In the genomic region with DNA sequence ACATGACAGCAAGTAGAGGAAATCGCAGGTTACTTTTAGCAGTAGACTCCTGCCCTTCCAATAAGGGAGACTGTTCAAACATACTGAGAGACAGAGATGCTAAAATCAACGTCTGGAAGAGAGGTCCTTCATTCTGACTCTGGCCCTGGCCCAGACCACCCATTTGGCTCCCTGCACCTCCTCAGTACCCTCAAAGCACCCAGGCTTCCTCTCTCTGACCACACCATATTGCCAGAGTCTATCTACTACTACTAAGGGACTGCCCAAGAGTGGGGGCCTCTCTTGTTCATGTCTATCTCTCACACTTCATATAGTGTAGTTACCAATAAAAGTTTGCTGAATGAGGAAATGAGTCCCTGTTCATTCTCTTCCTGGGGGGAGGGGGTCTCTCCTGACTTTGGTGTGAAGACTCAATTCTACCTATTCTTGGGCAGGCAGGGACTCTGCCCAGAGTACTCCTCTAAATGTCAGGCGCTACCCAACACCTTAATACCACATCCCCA, we compare ENCODE assay signal across 9 cellular contexts. TPM values are rescaled to one million over a fixed set of nuclear protein-coding genes. Genes with fewer than 3 reads are reported as not detected.
DNase-seq lines count a peak whose midpoint lies in the region; ATAC-seq, FAIRE-seq and TF ChIP-seq lines count a peak whose summit lies in the region.
"Had no signal": no experiment of that assay in that cellular context is flagged by ENCODE, and none has a peak within 500 bp of the region (broad histone marks: within the 10 kb centered on the region; RNA-seq: fewer than 3 reads in every experiment).

No MANE protein-coding gene starts in this region.

- H3K36me3 ChIP-seq in GM12878 (ENCODE audit: control insufficient read depth in 2 of 2, insufficient read depth in 2 of 2, low read length in 1 of 2): no peaks in the 10 kb centered on the region; a peak in 1 of 4 replicates

- H3K9ac ChIP-seq in GM12878 (ENCODE audit: control insufficient read depth, insufficient read depth, low read length): peak overlapping the region; percentile 68

- SMC1A ChIA-PET in GM12878 (lab: Charles Lee; ENCODE audit: uncharacterized antibody, unreplicated experiment): interaction anchor here (0.8 to 10.4 kb wide), 14 partner anchors 7 to 138 kb away, joined by 3 to 172 read pairs (median 4); a partner anchor contains a TSS

- CTCF ChIA-PET in CD4-positive, alpha-beta T cell (lab: Charles Lee): interaction anchor here (0.9 kb wide), 1 partner anchor 33 kb away, joined by 3 read pairs; no protein-coding TSS in a partner anchor
- CTCF ChIA-PET in GM12878 (lab: Yijun Ruan, JAX): interaction anchor here (0.8 to 7.2 kb wide), 9 partner anchors 8 to 106 kb away, joined by 3 to 58 read pairs (median 5); no protein-coding TSS in a partner anchor

- no peaks in the 10 kb centered on the region for H3K27me3 ChIP-seq in CD4-positive, alpha-beta T cell (ENCODE audit: control insufficient read depth, insufficient read depth, low read length)
- H3K27me3 ChIP-seq in GM12878 (replicated peaks in 1 of 2; ENCODE audit: control insufficient read depth in 2 of 2, insufficient read depth in 2 of 2, low read length in 1 of 2): no peaks in the 10 kb centered on the region

- TF ChIP-seq CTCF in CD4-positive, alpha-beta T cell (IDR thresholded peaks at IDR 0.05): no peak
- TF ChIP-seq CTCF in GM12878 (IDR thresholded peaks at IDR 0.05 in 2 of 3, conservative IDR thresholded peaks at IDR 0.05 in 1 of 3; ENCODE audit: control insufficient read depth in 2 of 3, extremely low read depth in 1 of 3, insufficient read depth in 1 of 3, low read depth in 3 of 3, low read length in 3 of 3) (no peak), neural crest cell (conservative IDR thresholded peaks at IDR 0.05) (no peak), glutamatergic neuron (IDR thresholded peaks at IDR 0.05; ENCODE audit: partially characterized antibody, unreplicated experiment) (no peak)

- H3K27ac ChIP-seq in CD4-positive, alpha-beta T cell (ENCODE audit: low read depth, low read length): peak overlapping the region; percentile 76
- peak overlapping the region; percentile 92 for H3K27ac ChIP-seq in GM12878 (ENCODE audit: control insufficient read depth, insufficient read depth)

- H3K9me3 Mint-ChIP-seq in CD4-positive, alpha-beta T cell: peaks cover 1% of the 10 kb centered on the region
- H3K9me3 Mint-ChIP-seq in neural crest cell: peaks cover 1% of the 10 kb centered on the region
- H3K9me3 Mint-ChIP-seq in glutamatergic neuron (ENCODE audit: unreplicated experiment): no peaks in the 10 kb centered on the region

- in situ Hi-C loops in GM12878 (cut with MboI) (no loop called here), ACHN (cut with HindIII; ENCODE audit: low pct_ligation_motif_present, low pct_unique_long_range_greater_than_20kb, low sequenced_read_pairs) (no loop called here)

- H3K27ac Mint-ChIP-seq in CD4-positive, alpha-beta T cell: peak overlapping the region; percentile 97
- H3K27ac Mint-ChIP-seq in neural crest cell (ENCODE audit: unreplicated experiment) (peak overlapping the region; percentile 69), glutamatergic neuron (ENCODE audit: unreplicated experiment) (no peak overlapping the region)

- H3K79me2 ChIP-seq in GM12878 (ENCODE audit: control insufficient read depth, insufficient read depth, low read length): peaks cover 98% of the 10 kb centered on the region

- TF ChIP-seq POLR2A in GM12878 (IDR thresholded peaks at IDR 0.05; ENCODE audit: low read depth, low read length): 0 out of 2 replicates have a peak, but pooled peaks have one; percentile 14

- peak overlapping the region; percentile 78 for H3K4me3 Mint-ChIP-seq in CD4-positive, alpha-beta T cell
- H3K4me3 Mint-ChIP-seq in neural crest cell (peak overlapping the region; percentile 36), glutamatergic neuron (ENCODE audit: unreplicated experiment) (no peak overlapping the region)

- peak; percentile 13 for ATAC-seq in CD4-positive, alpha-beta T cell (ENCODE audit: poor library complexity)
- ATAC-seq in HG02610 (IDR thresholded peaks at IDR 0.05; ENCODE audit: unreplicated experiment): peak; percentile 15
- peak; percentile 15 for ATAC-seq in GM12878
- ATAC-seq in HG03045 (IDR thresholded peaks at IDR 0.05; ENCODE audit: unreplicated experiment): no peak

- 21% methylated on average over 3 of the region's 3 CpGs for WGBS in GM12878 (ENCODE audit: insufficient coverage, insufficient replicate concordance, low lambda C conversion rate, missing lambda C conversion rate)

- peaks cover 85% of the 10 kb centered on the region for H3K4me1 Mint-ChIP-seq in CD4-positive, alpha-beta T cell (ENCODE audit: low read depth)
- H3K4me1 Mint-ChIP-seq in neural crest cell: peaks cover 61% of the 10 kb centered on the region
- peaks cover 28% of the 10 kb centered on the region for H3K4me1 Mint-ChIP-seq in glutamatergic neuron (ENCODE audit: low read depth, unreplicated experiment)

- DNase-seq in CD4-positive, alpha-beta T cell: no peak
- no peak for DNase-seq in GM12878 (ENCODE audit: low read depth, low spot score)
- DNase-seq in neural crest cell (ENCODE audit: low read depth, low spot score): no peak
- DNase-seq in glutamatergic neuron: no peak
- DNase-seq in H4 (ENCODE audit: low spot score): no peak
- no peak for DNase-seq in ACHN

- H3K27me3 Mint-ChIP-seq in CD4-positive, alpha-beta T cell: no peaks in the 10 kb centered on the region
- H3K27me3 Mint-ChIP-seq in neural crest cell (ENCODE audit: low read depth) (no peaks in the 10 kb centered on the region), glutamatergic neuron (ENCODE audit: unreplicated experiment) (peaks cover 4% of the 10 kb centered on the region)

- TSS peak; percentile 2 for BruUV-seq in GM12878 (replicated peaks; lab: Mats Ljungman, UMichigan)

- no peaks in the 10 kb centered on the region for H3K36me3 Mint-ChIP-seq in CD4-positive, alpha-beta T cell (ENCODE audit: low read depth)
- H3K36me3 Mint-ChIP-seq in neural crest cell (ENCODE audit: low read depth): peaks cover under 1% of the 10 kb centered on the region
- H3K36me3 Mint-ChIP-seq in glutamatergic neuron (ENCODE audit: unreplicated experiment): no peaks in the 10 kb centered on the region

- no peak for FAIRE-seq in GM12878 (lab: Jason Lieb, UNC)
- FAIRE-seq: islet of Langerhans had no signal

- H3K4me2 ChIP-seq in GM12878 (ENCODE audit: control insufficient read depth, insufficient read depth): peak overlapping the region; percentile 86

- POLR2A ChIA-PET in CD4-positive, alpha-beta T cell (lab: Charles Lee): interaction anchor here (2.7 kb wide), 1 partner anchor 9 kb away, joined by 12 read pairs; a partner anchor contains a TSS
- POLR2A ChIA-PET in GM12878 (lab: Charles Lee): interaction anchor here (0.9 to 8.5 kb wide), 7 partner anchors 9 to 134 kb away, joined by 3 to 73 read pairs (median 4); a partner anchor contains a TSS

- no peak overlapping the region for H2AFZ ChIP-seq in GM12878 (ENCODE audit: control insufficient read depth, low read depth, low read length)

- TF ChIP-seq EP300 in GM12878 (IDR thresholded peaks at IDR 0.05; ENCODE audit: borderline replicate concordance in 1 of 2, control insufficient read depth in 1 of 2, low read depth in 2 of 2, low read length in 2 of 2): 0 out of 4 replicates have a peak, but pooled peaks of 1 of the 2 experiments have one; percentile 17

- no peaks in the 10 kb centered on the region for H3K9me3 ChIP-seq in CD4-positive, alpha-beta T cell (ENCODE audit: control insufficient read depth, low read length)
- H3K9me3 ChIP-seq in GM12878 (replicated peaks; ENCODE audit: control insufficient read depth, insufficient read depth, low read length): no peaks in the 10 kb centered on the region

- 0 out of 2 replicates have a peak, but pooled peaks cover 3% of the 10 kb centered on the region for H4K20me1 ChIP-seq in GM12878 (ENCODE audit: control insufficient read depth, insufficient read depth)

- intact Hi-C loops in CD4-positive, alpha-beta T cell (cut with DNase I, micrococcal nuclease): loop anchor here (2.0 kb wide), 2 partner anchors 16 to 18 kb away; no protein-coding TSS in a partner anchor
- intact Hi-C loops in GM12878 (cut with micrococcal nuclease; ENCODE audit: unreplicated experiment): loop anchor here (2.0 kb wide), 1 partner anchor 16 kb away; no protein-coding TSS in a partner anchor

- peak overlapping the region; percentile 90 for H3K4me3 ChIP-seq in GM12878

- RAD21 ChIA-PET in GM12878 (lab: Charles Lee; ENCODE audit: unreplicated experiment): interaction anchor here (1.0 to 7.2 kb wide), 7 partner anchors 8 to 68 kb away, joined by 3 to 46 read pairs (median 12); a partner anchor contains a TSS

- TF ChIP-seq RAD21 in GM12878 (IDR thresholded peaks at IDR 0.05; ENCODE audit: insufficient read depth, low read depth, low read length): no peak

- H3K4me1 ChIP-seq in GM12878 (ENCODE audit: control insufficient read depth, insufficient read depth, low read length): peaks cover 75% of the 10 kb centered on the region

TF ChIP-seq in GM12878, 131 proteins besides CTCF, POLR2A, EP300 and RAD21:
- TF ChIP-seq SPI1 (IDR thresholded peaks at IDR 0.05; ENCODE audit: borderline replicate concordance, insufficient read depth, low read depth, low read length): peak; percentile 38; the same call in 1 of the 2 replicates
- no peak for TF ChIP-seq FOXK2 (IDR thresholded peaks at IDR 0.05)

RNA-seq across cellular contexts. Expression of a gene that starts 8.5 kb away (rescaled TPM):
- 10 to 100 TPM; 74.7 to 77.0 TPM for total RNA-seq in CD4-positive, alpha-beta T cell
- 47.6 and 51.1 TPM in 2 replicates for total RNA-seq in GM12878 (2013; cell fraction: nucleolus; rRNA removed)
- total RNA-seq in GM12878 (2014; rRNA removed) (23.4 and 24.2 TPM in 2 replicates), GM12878 (2014; rRNA removed; fragmentation: Illumina TruSeq; extraction: Trizol) (12.7 and 15.3 TPM in 2 replicates), GM12878 (2021) (77.5 and 79.0 TPM in 2 replicates), neural crest cell (17.8 and 17.9 TPM in 2 replicates), glutamatergic neuron (ENCODE audit: unreplicated experiment) (5.4 TPM)
- 50.1 TPM for polyA plus RNA-seq in GM12878 (2011; ENCODE audit: low read depth)
- polyA plus RNA-seq in GM12878 (2011; rRNA removed) (29.6 and 36.5 TPM in 2 replicates), GM12878 (2014; fragmentation: Illumina TruSeq; extraction: Trizol) (66.7 and 68.8 TPM in 2 replicates), GM12878 (2014; fragmentation: Nextera tagmentation; extraction: Ambion mirVana) (10 to 100 TPM; 22.4 to 23.3 TPM), GM12878 (2014; rRNA removed) (42.6 and 45.5 TPM in 2 replicates), GM12878 (2016; fragmentation: Nextera tagmentation; extraction: Ambion mirVana) (10 to 100 TPM; 50.2 to 50.8 TPM)
- 36.7 and 49.7 TPM in 2 replicates for polyA plus RNA-seq in GM12878 (2011; cell fraction: cytosol; rRNA removed)
- 16.8 and 18.8 TPM in 2 replicates for polyA plus RNA-seq in GM12878 (2011; cell fraction: nucleus; rRNA removed)
- polyA plus RNA-seq in GM12878 (2012): 58.2 and 65.9 TPM in 2 replicates
- 48.3 and 58.3 TPM in 2 replicates for polyA minus RNA-seq in GM12878 (2011; rRNA and poly(A)+ RNA removed)
- polyA minus RNA-seq in GM12878 (2011; cell fraction: cytosol; rRNA and poly(A)+ RNA removed): 25.8 and 27.2 TPM in 2 replicates
- 10.3 and 16.8 TPM in 2 replicates for polyA minus RNA-seq in GM12878 (2011; cell fraction: nucleus; rRNA and poly(A)+ RNA removed)
- 33.5 and 34.5 TPM in 2 replicates for total RNA-seq in H4 (2014; rRNA removed; shearing (Covaris generic))
